In genomic region chr12:8947737-8948136, GRCh38 we compare ENCODE assay signal across 2 cellular contexts.
TF ChIP-seq lines count a peak whose summit lies in the region.

No MANE protein-coding gene starts in this region.

TF ChIP-seq in HCT116, 20 proteins besides CTCF, POLR2A, EP300 and RAD21 (continued from another document):
- TF ChIP-seq ZBTB33 (IDR thresholded peaks at IDR 0.05; ENCODE audit: extremely low read depth, insufficient replicate concordance, low read length) (no peak), MAX (IDR thresholded peaks at IDR 0.05) (no peak), ATF3 (IDR thresholded peaks at IDR 0.05) (no peak), ZNF274 (IDR thresholded peaks at IDR 0.05; ENCODE audit: low read depth, low read length) (no peak), CBX3 (IDR thresholded peaks at IDR 0.05; ENCODE audit: low read depth) (no peak), JUND (IDR thresholded peaks at IDR 0.05) (no peak)

TF ChIP-seq in WTC11, 78 proteins besides CTCF, POLR2A, EP300 and RAD21 (continued from another document):
- TF ChIP-seq AFF4 (CRISPR knock-in tag; IDR thresholded peaks at IDR 0.05; ENCODE audit: borderline replicate concordance): no peak
- TF ChIP-seq ATF2 (CRISPR knock-in tag; IDR thresholded peaks at IDR 0.05; ENCODE audit: borderline replicate concordance, low read depth): no peak
- no peak for TF ChIP-seq OVOL2 (CRISPR knock-in tag; IDR thresholded peaks at IDR 0.05; ENCODE audit: borderline replicate concordance)
- TF ChIP-seq MLX (CRISPR knock-in tag; IDR thresholded peaks at IDR 0.05): no peak
- TF ChIP-seq TP53 (CRISPR knock-in tag; IDR thresholded peaks at IDR 0.05): no peak
- no peak for TF ChIP-seq ZBTB43 (CRISPR knock-in tag; IDR thresholded peaks at IDR 0.05)
- no peak for TF ChIP-seq E2F1 (CRISPR knock-in tag; IDR thresholded peaks at IDR 0.05)
- TF ChIP-seq ELF4 (CRISPR knock-in tag; IDR thresholded peaks at IDR 0.05; ENCODE audit: low read depth): no peak
- no peak for TF ChIP-seq ZSCAN18 (CRISPR knock-in tag; IDR thresholded peaks at IDR 0.05)
- TF ChIP-seq SMAD3 (CRISPR knock-in tag; IDR thresholded peaks at IDR 0.05; ENCODE audit: borderline replicate concordance): no peak
- TF ChIP-seq RELA (CRISPR knock-in tag; IDR thresholded peaks at IDR 0.05; ENCODE audit: borderline replicate concordance): no peak
- no peak for TF ChIP-seq FOXP1 (CRISPR knock-in tag; IDR thresholded peaks at IDR 0.05; ENCODE audit: borderline replicate concordance)
- TF ChIP-seq TCF7 (CRISPR knock-in tag; IDR thresholded peaks at IDR 0.05; ENCODE audit: low read depth): no peak
- no peak for TF ChIP-seq JAZF1 (CRISPR knock-in tag; IDR thresholded peaks at IDR 0.05)
- TF ChIP-seq FOXP4 (CRISPR knock-in tag; IDR thresholded peaks at IDR 0.05): no peak
- no peak for TF ChIP-seq JUN (CRISPR knock-in tag; IDR thresholded peaks at IDR 0.05)
- TF ChIP-seq CDX4 (CRISPR knock-in tag; IDR thresholded peaks at IDR 0.05; ENCODE audit: borderline replicate concordance): no peak
- no peak for TF ChIP-seq NR3C1 (CRISPR knock-in tag; conservative IDR thresholded peaks at IDR 0.05; ENCODE audit: low read depth)
